ENCODE assay signal across 16 cellular contexts in the genomic region with DNA sequence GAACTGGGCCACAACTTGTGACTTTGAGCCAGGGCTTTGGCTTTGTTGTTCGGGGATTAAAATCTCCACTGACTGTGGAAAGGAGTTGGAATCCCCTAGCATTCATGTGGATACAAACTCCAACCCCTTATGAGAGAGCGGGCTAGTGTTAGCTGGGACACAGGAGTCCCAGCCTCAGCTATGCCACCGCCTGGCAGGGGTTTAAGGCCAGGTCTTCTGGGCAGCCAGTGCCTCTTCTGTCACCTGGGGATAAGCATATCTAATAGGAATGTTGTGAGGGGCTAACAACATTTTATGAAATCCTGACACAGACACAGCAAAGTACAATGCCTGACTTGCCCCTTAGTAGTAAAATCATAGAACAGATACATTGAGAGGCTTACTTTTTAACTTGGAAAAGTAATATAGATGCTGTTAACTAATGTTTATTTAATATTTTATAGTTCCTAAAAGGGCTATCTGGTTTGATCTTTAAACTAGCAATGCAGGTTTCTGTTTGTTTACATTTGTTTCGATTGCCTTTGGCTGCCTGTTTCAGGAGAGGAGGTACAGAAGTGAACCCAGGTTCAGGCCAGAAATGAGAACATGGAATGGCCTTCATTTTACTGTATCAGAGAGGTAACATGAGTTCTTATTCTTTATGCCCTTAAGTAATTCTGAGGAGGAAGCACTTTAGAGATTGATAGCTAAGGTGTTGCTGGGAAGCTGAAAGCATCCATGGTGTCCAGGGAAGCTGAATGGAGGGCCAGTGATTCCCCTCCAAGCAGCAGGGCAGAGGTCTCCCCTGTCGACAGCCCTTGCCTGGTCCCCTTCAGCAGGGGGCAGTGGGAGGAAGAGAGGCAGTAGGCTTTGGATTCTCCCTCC. TPM values are rescaled to one million over a fixed set of nuclear protein-coding genes. Genes with fewer than 3 reads are reported as not detected.
DNase-seq lines count a peak whose midpoint lies in the region; ATAC-seq and TF ChIP-seq lines count a peak whose summit lies in the region.
"Had no signal": no experiment of that assay in that cellular context is flagged by ENCODE, and none has a peak within 500 bp of the region (broad histone marks: within the 10 kb centered on the region; RNA-seq: fewer than 3 reads in every experiment).

No MANE protein-coding gene starts in this region.

- TF ChIP-seq POLR2A in breast epithelium (IDR thresholded peaks at IDR 0.05) (no peak), esophagus muscularis mucosa (IDR thresholded peaks at IDR 0.05; ENCODE audit: low read depth) (no peak)

- no peaks in the 10 kb centered on the region for H3K36me3 ChIP-seq in breast epithelium
- H3K36me3 ChIP-seq in naive thymus-derived CD4-positive, alpha-beta T cell (ENCODE audit: control insufficient read depth in 2 of 3, insufficient read depth in 3 of 3, low read length in 3 of 3): no peaks in the 10 kb centered on the region
- H3K36me3 ChIP-seq in esophagus muscularis mucosa: no peaks in the 10 kb centered on the region

- H3K4me3 Mint-ChIP-seq in activated naive CD8-positive, alpha-beta T cell treated with anti-CD3 and anti-CD28 coated beads, Interleukin-2, amount 10 ng/mL, durations not matched to agents 7 days and 5 days: no peak overlapping the region
- no peak overlapping the region for H3K4me3 Mint-ChIP-seq in activated naive CD8-positive, alpha-beta T cell treated with anti-CD3 and anti-CD28 coated beads, Interleukin-2, amount 50 U/mL, for 24 hours
- peak overlapping the region in 7 of 10 donors; percentile 1 to 59 (median 23) for H3K4me3 Mint-ChIP-seq in naive thymus-derived CD4-positive, alpha-beta T cell
- H3K4me3 Mint-ChIP-seq: nephron progenitor cell had no signal

- H3K9me3 ChIP-seq in breast epithelium: no peaks in the 10 kb centered on the region
- no peaks in the 10 kb centered on the region for H3K9me3 ChIP-seq in naive thymus-derived CD4-positive, alpha-beta T cell (ENCODE audit: control insufficient read depth in 2 of 3, low read length in 3 of 3)
- no peaks in the 10 kb centered on the region for H3K9me3 ChIP-seq in esophagus muscularis mucosa

- TF ChIP-seq CTCF in breast epithelium (IDR thresholded peaks at IDR 0.05) (no peak), esophagus muscularis mucosa (IDR thresholded peaks at IDR 0.05) (no peak)

- peaks cover 2% of the 10 kb centered on the region for H3K36me3 Mint-ChIP-seq in activated naive CD8-positive, alpha-beta T cell treated with anti-CD3 and anti-CD28 coated beads, Interleukin-2, amount 10 ng/mL, durations not matched to agents 7 days and 5 days
- H3K36me3 Mint-ChIP-seq in activated naive CD8-positive, alpha-beta T cell treated with anti-CD3 and anti-CD28 coated beads, Interleukin-2, amount 50 U/mL, for 24 hours (ENCODE audit: low read depth): no peaks in the 10 kb centered on the region
- peaks cover 0 to 14% (median 7%) of the 10 kb centered on the region in 5 donors for H3K36me3 Mint-ChIP-seq in naive thymus-derived CD4-positive, alpha-beta T cell

- ATAC-seq in activated naive CD8-positive, alpha-beta T cell treated with anti-CD3 and anti-CD28 coated beads, Interleukin-2, amount 10 ng/mL, durations not matched to agents 7 days and 5 days (ENCODE audit: low read depth): no peak
- no peak for ATAC-seq in activated naive CD8-positive, alpha-beta T cell treated with anti-CD3 and anti-CD28 coated beads, Interleukin-2, amount 50 U/mL, for 24 hours
- no peak for ATAC-seq in naive thymus-derived CD4-positive, alpha-beta T cell
- ATAC-seq in HG02588 (IDR thresholded peaks at IDR 0.05; ENCODE audit: unreplicated experiment): no peak

- TF ChIP-seq EP300 in esophagus muscularis mucosa (IDR thresholded peaks at IDR 0.05): no peak

- peak overlapping the region; percentile 30 for H3K27ac Mint-ChIP-seq in activated naive CD8-positive, alpha-beta T cell treated with anti-CD3 and anti-CD28 coated beads, Interleukin-2, amount 10 ng/mL, durations not matched to agents 7 days and 5 days
- H3K27ac Mint-ChIP-seq in activated naive CD8-positive, alpha-beta T cell treated with anti-CD3 and anti-CD28 coated beads, Interleukin-2, amount 50 U/mL, for 24 hours: no peak overlapping the region
- H3K27ac Mint-ChIP-seq in naive thymus-derived CD4-positive, alpha-beta T cell: peak overlapping the region in 7 of 9 donors; percentile 17 to 86 (median 40)
- H3K27ac Mint-ChIP-seq: nephron progenitor cell had no signal

- H3K4me3 ChIP-seq in breast epithelium: no peak overlapping the region
- H3K4me3 ChIP-seq in naive thymus-derived CD4-positive, alpha-beta T cell (ENCODE audit: low read length): no peak overlapping the region
- H3K4me3 ChIP-seq in esophagus muscularis mucosa: no peak overlapping the region
- H3K4me3 ChIP-seq: smooth muscle cell had no signal

- H3K9me3 Mint-ChIP-seq in activated naive CD8-positive, alpha-beta T cell treated with anti-CD3 and anti-CD28 coated beads, Interleukin-2, amount 10 ng/mL, durations not matched to agents 7 days and 5 days: no peaks in the 10 kb centered on the region
- H3K9me3 Mint-ChIP-seq in activated naive CD8-positive, alpha-beta T cell treated with anti-CD3 and anti-CD28 coated beads, Interleukin-2, amount 50 U/mL, for 24 hours: no peaks in the 10 kb centered on the region
- peaks cover 0 to 2% (median 0%) of the 10 kb centered on the region in 11 donors for H3K9me3 Mint-ChIP-seq in naive thymus-derived CD4-positive, alpha-beta T cell
- H3K9me3 Mint-ChIP-seq: nephron progenitor cell had no signal

- DNase-seq in activated naive CD8-positive, alpha-beta T cell treated with anti-CD3 and anti-CD28 coated beads, Interleukin-2, amount 10 ng/mL, durations not matched to agents 7 days and 5 days: no peak
- no peak for DNase-seq in activated naive CD8-positive, alpha-beta T cell treated with anti-CD3 and anti-CD28 coated beads, Interleukin-2, amount 50 U/mL, for 24 hours
- DNase-seq in breast epithelium (ENCODE audit: low spot score in 2 of 2) (no peak), SK-N-DZ (ENCODE audit: low spot score) (no peak), DMS79 treated with DMSO at 0.1 percent for 48 hours (lab: John Stamatoyannopoulos, UW) (no peak), esophagus muscularis mucosa (ENCODE audit: extremely low spot score) (no peak)
- DNase-seq in naive thymus-derived CD4-positive, alpha-beta T cell: no peak
- DNase-seq: activated naive CD4-positive, alpha-beta T cell treated with Interleukin-2 at 50 U/mL for 16 hours; DND-41; glutamatergic neuron; KG1; NCI-H1694; NCI-H774; nephron progenitor cell had no signal

- H3K27me3 Mint-ChIP-seq in activated naive CD8-positive, alpha-beta T cell treated with anti-CD3 and anti-CD28 coated beads, Interleukin-2, amount 10 ng/mL, durations not matched to agents 7 days and 5 days: no peaks in the 10 kb centered on the region
- no peaks in the 10 kb centered on the region for H3K27me3 Mint-ChIP-seq in activated naive CD8-positive, alpha-beta T cell treated with anti-CD3 and anti-CD28 coated beads, Interleukin-2, amount 50 U/mL, for 24 hours
- H3K27me3 Mint-ChIP-seq in naive thymus-derived CD4-positive, alpha-beta T cell: no peaks in the 10 kb centered on the region

- H3K27ac ChIP-seq in breast epithelium: peak overlapping the region; percentile 66 to 82
- no peak overlapping the region for H3K27ac ChIP-seq in naive thymus-derived CD4-positive, alpha-beta T cell (ENCODE audit: low read depth, low read length)
- no peak overlapping the region for H3K27ac ChIP-seq in esophagus muscularis mucosa (replicated peaks in 1 of 4)

- POLR2A ChIA-PET in activated naive CD8-positive, alpha-beta T cell treated with anti-CD3 and anti-CD28 coated beads, Interleukin-2, amount 10 ng/mL, durations not matched to agents 7 days and 5 days (lab: Charles Lee): no interaction called here
- POLR2A ChIA-PET in naive thymus-derived CD4-positive, alpha-beta T cell (lab: Charles Lee): interaction anchor here (0.8 to 1.3 kb wide), 2 partner anchors 25 to 116 kb away, joined by 3 read pairs; no protein-coding TSS in a partner anchor

- peaks cover 14% of the 10 kb centered on the region for H3K4me1 Mint-ChIP-seq in activated naive CD8-positive, alpha-beta T cell treated with anti-CD3 and anti-CD28 coated beads, Interleukin-2, amount 10 ng/mL, durations not matched to agents 7 days and 5 days
- H3K4me1 Mint-ChIP-seq in activated naive CD8-positive, alpha-beta T cell treated with anti-CD3 and anti-CD28 coated beads, Interleukin-2, amount 50 U/mL, for 24 hours: peaks cover 12% of the 10 kb centered on the region
- peaks cover 18 to 50% (median 25%) of the 10 kb centered on the region in 7 donors for H3K4me1 Mint-ChIP-seq in naive thymus-derived CD4-positive, alpha-beta T cell
- H3K4me1 Mint-ChIP-seq: nephron progenitor cell had no signal

- CTCF ChIA-PET in naive thymus-derived CD4-positive, alpha-beta T cell (lab: Charles Lee): interaction anchor here (2.0 kb wide), 2 partner anchors 11 to 185 kb away, joined by 5 to 10 read pairs; no protein-coding TSS in a partner anchor

- WGBS in esophagus muscularis mucosa: 70% methylated on average over 3 of the region's 5 CpGs

- H3K27me3 ChIP-seq in breast epithelium: no peaks in the 10 kb centered on the region
- no peaks in the 10 kb centered on the region for H3K27me3 ChIP-seq in naive thymus-derived CD4-positive, alpha-beta T cell (ENCODE audit: control insufficient read depth in 2 of 2, insufficient read depth in 2 of 2, low read length in 2 of 2)
- peaks cover 0 to 28% (median 0%) of the 10 kb centered on the region in 4 donors for H3K27me3 ChIP-seq in esophagus muscularis mucosa

- H3K4me1 ChIP-seq in breast epithelium: no peaks in the 10 kb centered on the region
- H3K4me1 ChIP-seq in naive thymus-derived CD4-positive, alpha-beta T cell (ENCODE audit: control insufficient read depth in 2 of 2, insufficient read depth in 2 of 2, low read length in 2 of 2): peaks cover 0 to 19% of the 10 kb centered on the region in 2 donors
- peaks cover 0 to 4% (median 0%) of the 10 kb centered on the region in 4 donors for H3K4me1 ChIP-seq in esophagus muscularis mucosa

- intact Hi-C loops in breast epithelium (cut with DNase I; ENCODE audit: low total_unique reads) (no loop called here), esophagus muscularis mucosa (cut with DNase I) (no loop called here)
- intact Hi-C loops in naive thymus-derived CD4-positive, alpha-beta T cell (cut with micrococcal nuclease): loop anchor here in 1 of 2 donors (1.0 kb wide), 1 partner anchor 8 kb away; no protein-coding TSS in a partner anchor

RNA-seq across cellular contexts. Expression of gene GPR160, which starts 8.7 kb away (rescaled TPM):
- total RNA-seq in activated naive CD8-positive, alpha-beta T cell treated with anti-CD3 and anti-CD28 coated beads, Interleukin-2, amount 10 ng/mL, durations not matched to agents 7 days and 5 days: 10 to 100 TPM in 1 of 2 experiments, 1 to 10 TPM in 1; 9.7 to 10.5 TPM
- total RNA-seq in breast epithelium (10 to 100 TPM in 2 of 3 donors, 1 to 10 TPM in 1; 4.2 to 31.9 (median 27.9) TPM), esophagus muscularis mucosa (1 to 10 TPM; 1.2 to 2.9 (median 2.2) TPM)
- 10 to 100 TPM in 2 of 5 experiments, 1 to 10 TPM in 3; 6.1 to 44.3 (median 8.7) TPM for total RNA-seq in naive thymus-derived CD4-positive, alpha-beta T cell
- 10 to 100 TPM; 17.1 to 22.8 TPM for polyA plus RNA-seq in naive thymus-derived CD4-positive, alpha-beta T cell
- 0.28 and 1.1 TPM in 2 replicates for polyA plus RNA-seq in SK-N-DZ (2014; cell fraction: cytosol; rRNA removed)
- 0.23 TPM in 1 of 2 replicates, not detected in the other for polyA plus RNA-seq in SK-N-DZ (2014; cell fraction: nucleus; rRNA removed)

Comparison
In these comparisons a context has a peak if more than half of its experiments do, and no peak if none do; other contexts are left out.
1. H3K4me3 Mint-ChIP-seq: peak in naive thymus-derived CD4-positive, alpha-beta T cell (7 of 10); none in activated naive CD8-positive, alpha-beta T cell treated with anti-CD3 and anti-CD28 coated beads, Interleukin-2, amount 10 ng/mL, durations not matched to agents 7 days and 5 days (single experiment) and activated naive CD8-positive, alpha-beta T cell treated with anti-CD3 and anti-CD28 coated beads, Interleukin-2, amount 50 U/mL, for 24 hours (single experiment).
2. H3K27ac ChIP-seq: peak in breast epithelium (2 of 2); none in naive thymus-derived CD4-positive, alpha-beta T cell (single experiment) and esophagus muscularis mucosa (0 of 4).